8 cellular contexts compared by ENCODE assay signal in genomic region chr1:218339267-218339831, GRCh38. TPM values are rescaled to one million over a fixed set of nuclear protein-coding genes. Genes with fewer than 3 reads are reported as not detected.
DNase-seq lines count a peak whose midpoint lies in the region; ATAC-seq and TF ChIP-seq lines count a peak whose summit lies in the region.

No MANE protein-coding gene starts in this region.

- no peaks in the 10 kb centered on the region for H3K36me3 ChIP-seq in WERI-Rb-1
- H3K36me3 ChIP-seq in right lobe of liver = no peaks in the 10 kb centered on the region

- intact Hi-C loops in right lobe of liver (cut with DNase I) = no loop called here

- TF ChIP-seq POLR2A in right lobe of liver (IDR thresholded peaks at IDR 0.05) = no peak

- H3K9me3 ChIP-seq in WERI-Rb-1 (ENCODE audit: severe bottlenecking) = no peaks in the 10 kb centered on the region
- no peaks in the 10 kb centered on the region for H3K9me3 ChIP-seq in right lobe of liver

- no peaks in the 10 kb centered on the region for H3K27me3 ChIP-seq in WERI-Rb-1 (ENCODE audit: insufficient read depth, low read depth, severe bottlenecking)
- H3K27me3 ChIP-seq in right lobe of liver = no peaks in the 10 kb centered on the region

- WGBS in right lobe of liver (ENCODE audit: insufficient coverage, low coverage, low lambda C conversion rate, missing lambda C conversion rate) = 0% methylated on average over 1 of the region's 1 CpG

- ATAC-seq in GM19468 (IDR thresholded peaks at IDR 0.05; ENCODE audit: extremely low read depth, unreplicated experiment) = peak; percentile 35
- peak; percentile 43 to 72 (median 54) for ATAC-seq in right lobe of liver
- no peak for ATAC-seq in HG03469 (IDR thresholded peaks at IDR 0.05; ENCODE audit: unreplicated experiment)

- H3K27ac ChIP-seq in WERI-Rb-1 (no peak overlapping the region), right lobe of liver (no peak overlapping the region)

- H3K4me3 ChIP-seq in WERI-Rb-1 (ENCODE audit: low read depth, low read length) = no peak overlapping the region
- H3K4me3 ChIP-seq in right lobe of liver = no peak overlapping the region

- no peaks in the 10 kb centered on the region for H3K4me1 ChIP-seq in right lobe of liver

- peak; percentile 47; the same call in 1 of the 2 replicates for TF ChIP-seq CTCF in WERI-Rb-1 (IDR thresholded peaks at IDR 0.05; ENCODE audit: low read depth, low read length)
- TF ChIP-seq CTCF in right lobe of liver (IDR thresholded peaks at IDR 0.05) = peak; percentile 66 to 71 (median 70)

- DNase-seq in DMS114 treated with DMSO at 0.1 percent for 48 hours (lab: John Stamatoyannopoulos, UW; ENCODE audit: unreplicated experiment) = peak; percentile 25
- DNase-seq in Kasumi-1 (lab: John Stamatoyannopoulos, UW) = peak; percentile 34 to 67
- no peak for DNase-seq in WERI-Rb-1
- no peak for DNase-seq in right lobe of liver
- no peak for DNase-seq in stimulated activated CD4-positive, alpha-beta T cell treated with anti-CD3 and anti-CD28 coated beads, Interleukin-12 subunit alpha, Interleukin-12 subunit beta, amount 100 ng/mL, for 4 hours
- DNase-seq in cerebellar nuclear complex (lab: John Stamatoyannopoulos, UW) = no peak

RNA-seq across cellular contexts. Expression of gene TGFB2, which starts 5.8 kb away (rescaled TPM):
- 1 to 10 TPM in 1 of 6 experiments, under 1 TPM in 5; 0.18 to 2.8 (median 0.34) TPM for total RNA-seq in right lobe of liver

RNA-seq across cellular contexts. Expression of gene RRP15, which starts 54.3 kb away (rescaled TPM):
- 10 to 100 TPM in 1 of 6 experiments, 1 to 10 TPM in 5; 2.6 to 10.0 (median 5.4) TPM for total RNA-seq in right lobe of liver

Comparison
In these comparisons a context has a peak if more than half of its experiments do, and no peak if none do; other contexts are left out.
1. DNase-seq: peak in DMS114 treated with DMSO at 0.1 percent for 48 hours (single experiment) and Kasumi-1 (2 of 2); none in WERI-Rb-1 (single experiment), right lobe of liver (0 of 3), stimulated activated CD4-positive, alpha-beta T cell treated with anti-CD3 and anti-CD28 coated beads, Interleukin-12 subunit alpha, Interleukin-12 subunit beta, amount 100 ng/mL, for 4 hours (single experiment) and cerebellar nuclear complex (0 of 2).